ENCODE assay signal across 12 cellular contexts in the genomic region with DNA sequence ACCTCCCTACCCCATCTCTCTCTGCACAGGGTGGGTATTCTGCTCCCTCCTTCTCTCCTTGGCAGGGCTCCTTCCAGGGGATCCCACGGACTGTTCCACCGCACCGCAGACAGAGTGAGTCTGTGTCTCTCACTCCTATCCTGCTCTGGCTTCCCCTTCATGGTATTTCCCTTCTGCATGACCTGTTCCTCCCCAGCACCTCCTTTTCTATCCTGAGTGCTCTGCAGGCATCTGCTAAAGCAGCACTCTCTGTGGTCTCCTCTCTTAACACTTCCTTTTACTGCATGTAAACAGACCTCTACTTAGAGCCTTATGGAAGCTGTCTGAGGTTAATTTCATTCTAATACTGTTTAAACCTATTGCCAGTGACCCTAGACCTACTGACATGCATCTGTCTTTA.
A peak's percentile ranks its signal among the peaks of the same experiment; 100 is the strongest.
DNase-seq lines count a peak whose midpoint lies in the region; ATAC-seq, FAIRE-seq and TF ChIP-seq lines count a peak whose summit lies in the region.
"Had no signal": no experiment of that assay in that cellular context is flagged by ENCODE, and none has a peak within 500 bp of the region (broad histone marks: within the 10 kb centered on the region; RNA-seq: fewer than 3 reads in every experiment).

No MANE protein-coding gene starts in this region.

- no peaks in the 10 kb centered on the region for H3K27me3 ChIP-seq in K562 (ENCODE audit: control insufficient read depth in 2 of 2, insufficient read depth in 2 of 2, low read length in 2 of 2)
- H3K27me3 ChIP-seq in neuronal stem cell (ENCODE audit: control insufficient read depth in 3 of 3, insufficient read depth in 3 of 3, low read depth in 1 of 3, low read length in 3 of 3): no peaks in the 10 kb centered on the region

- in situ Hi-C loops in K562 (cut with MboI): no loop called here

- no peak overlapping the region for H2BK5ac ChIP-seq in neuronal stem cell (ENCODE audit: low read length)

- no peak overlapping the region for H2BK120ac ChIP-seq in neuronal stem cell (ENCODE audit: low read depth, low read length)

- no peaks in the 10 kb centered on the region for H3K79me1 ChIP-seq in neuronal stem cell (ENCODE audit: low read depth, low read length)

- ATAC-seq in HG02981 (IDR thresholded peaks at IDR 0.05; ENCODE audit: unreplicated experiment) (peak; percentile 53), K562 (peak; percentile 34)

- 40% methylated on average over 1 of the region's 3 CpGs for WGBS in K562 (ENCODE audit: insufficient coverage, low coverage, missing lambda C conversion rate)
- no CpG with 5 or more reads among the region's 3 CpGs for WGBS in neuronal stem cell (ENCODE audit: extremely low coverage in 2 of 2, insufficient read length in 2 of 2, insufficient replicate concordance in 1 of 2), 2 donors

- H3K18ac ChIP-seq in neuronal stem cell (ENCODE audit: low read length): no peak overlapping the region

- no peaks in the 10 kb centered on the region for H3K79me2 ChIP-seq in K562 (ENCODE audit: control insufficient read depth, insufficient read depth, low read length)

- H3K4ac ChIP-seq in neuronal stem cell (ENCODE audit: low read length): no peak overlapping the region

- H3K23ac ChIP-seq in neuronal stem cell (ENCODE audit: low read depth, low read length, poor library complexity): no peak overlapping the region

- H3K27ac ChIP-seq in K562 (ENCODE audit: extremely low read depth, low read depth, low read length) (no peak overlapping the region), neuronal stem cell (replicated peaks; ENCODE audit: low read length) (peak overlapping the region; percentile 5)
- H3K27ac ChIP-seq: thoracic aorta had no signal

- CTCF ChIA-PET in K562 (lab: Yijun Ruan, JAX; ENCODE audit: low intra/inter-chr PET ratio): no interaction called here

- TF ChIP-seq RAD21 in K562 (CRISPR knock-in tag; conservative IDR thresholded peaks at IDR 0.05 in 1 of 2, IDR thresholded peaks at IDR 0.05 in 1 of 2): no peak

- TF ChIP-seq CTCF in K562 (IDR thresholded peaks at IDR 0.05 in 2 of 3, conservative IDR thresholded peaks at IDR 0.05 in 1 of 3; ENCODE audit: insufficient read depth in 2 of 3, low read depth in 1 of 3, low read length in 3 of 3): no peak

- no peak overlapping the region for H2BK15ac ChIP-seq in neuronal stem cell (ENCODE audit: low read length)

- intact Hi-C loops in K562 (cut with micrococcal nuclease) (no loop called here), posterior vena cava (cut with DNase I) (no loop called here)

- no peak overlapping the region for H4K8ac ChIP-seq in neuronal stem cell (ENCODE audit: low read depth, low read length)

- no peak overlapping the region for H2AFZ ChIP-seq in K562 (ENCODE audit: low read depth, low read length)
- H2AFZ ChIP-seq in neuronal stem cell (ENCODE audit: low read length): no peak overlapping the region

- no peak for TF ChIP-seq POLR2A in K562 (conservative IDR thresholded peaks at IDR 0.05)

- DNase-seq in NCI-H2107 treated with DMSO at 0.1 percent for 48 hours (lab: John Stamatoyannopoulos, UW; ENCODE audit: unreplicated experiment): peak; percentile 1
- no peak for DNase-seq in NCI-H2107 (lab: John Stamatoyannopoulos, UW)
- no peak for DNase-seq in K562 (ENCODE audit: extremely low read depth in 1 of 4, low spot score in 3 of 4)
- peak; percentile 35 for DNase-seq in neuronal stem cell (ENCODE audit: low spot score)
- no peak for DNase-seq in posterior vena cava (ENCODE audit: low spot score)
- no peak for DNase-seq in effector CD8-positive, alpha-beta T cell (lab: John Stamatoyannopoulos, UW)
- no peak for DNase-seq in NCI-H187 (lab: John Stamatoyannopoulos, UW)
- DNase-seq: activated effector memory CD4-positive, alpha-beta T cell treated with anti-CD3 and anti-CD28 coated beads, Interleukin-2, amount 50 U/mL, for 16 hours; effector memory CD4-positive, alpha-beta T cell; EL had no signal

- no peak overlapping the region for H3K14ac ChIP-seq in neuronal stem cell (ENCODE audit: low read length)

- no peak for TF ChIP-seq EP300 in K562 (IDR thresholded peaks at IDR 0.05; ENCODE audit: low read length)

- POLR2A ChIA-PET in K562 (lab: Yijun Ruan, JAX): interaction anchor here (1.2 kb wide), 1 partner anchor 9 kb away, joined by 5 read pairs; no protein-coding TSS in a partner anchor

- no peak overlapping the region for H2AK5ac ChIP-seq in neuronal stem cell (ENCODE audit: low read depth, low read length)

- H3K9ac ChIP-seq in K562 (ENCODE audit: insufficient read depth in 1 of 2, low read depth in 2 of 2, low read length in 2 of 2): no peak overlapping the region
- H3K9ac ChIP-seq in neuronal stem cell (ENCODE audit: low read depth, low read length, poor library complexity): no peak overlapping the region

- H4K91ac ChIP-seq in neuronal stem cell (ENCODE audit: low read depth, low read length, poor library complexity): no peak overlapping the region

- no peaks in the 10 kb centered on the region for H3K9me1 ChIP-seq in K562 (ENCODE audit: control insufficient read depth, insufficient read depth, low read length)

- peak; percentile 6 for FAIRE-seq in K562 (lab: Jason Lieb, UNC)

- H4K20me1 ChIP-seq in K562 (replicated peaks; ENCODE audit: control insufficient read depth, insufficient read depth, low read length): no peaks in the 10 kb centered on the region

- no TSS peak for BruUV-seq in K562 (replicated peaks; lab: Mats Ljungman, UMichigan)

- H2BK12ac ChIP-seq in neuronal stem cell (ENCODE audit: low read length): no peak overlapping the region

- H3K36me3 ChIP-seq in K562 (ENCODE audit: control insufficient read depth, insufficient read depth, low read length) (no peaks in the 10 kb centered on the region), neuronal stem cell (replicated peaks in 1 of 2; ENCODE audit: control insufficient read depth in 2 of 2, insufficient read depth in 2 of 2, low read length in 2 of 2) (no peaks in the 10 kb centered on the region)
- H3K36me3 ChIP-seq: thoracic aorta had no signal

- H3K9me3 ChIP-seq in K562 (replicated peaks; ENCODE audit: control insufficient read depth, insufficient read depth, low read depth, low read length) (no peaks in the 10 kb centered on the region), neuronal stem cell (replicated peaks in 1 of 2; ENCODE audit: control insufficient read depth in 2 of 2, insufficient read depth in 1 of 2, low read depth in 1 of 2, low read length in 2 of 2) (no peaks in the 10 kb centered on the region)
- H3K9me3 ChIP-seq: thoracic aorta had no signal

- H3K4me2 ChIP-seq in K562 (ENCODE audit: insufficient read depth, low read length) (no peak overlapping the region), neuronal stem cell (ENCODE audit: insufficient read depth, low read length, poor library complexity, severe bottlenecking) (no peak overlapping the region)

- H3K4me3 ChIP-seq in K562: no peak overlapping the region
- no peak overlapping the region for H3K4me3 ChIP-seq in neuronal stem cell (ENCODE audit: low read length in 2 of 2)
- H3K4me3 ChIP-seq: thoracic aorta had no signal

- no peaks in the 10 kb centered on the region for H3K4me1 ChIP-seq in K562 (replicated peaks in 1 of 2; ENCODE audit: control insufficient read depth in 2 of 2, insufficient read depth in 2 of 2, low read length in 2 of 2)
- peaks cover 3 to 4% of the 10 kb centered on the region in 2 donors for H3K4me1 ChIP-seq in neuronal stem cell (ENCODE audit: control insufficient read depth in 2 of 2, insufficient read depth in 1 of 2, low read depth in 1 of 2, low read length in 2 of 2)

TF ChIP-seq in K562, 482 proteins besides CTCF, POLR2A, EP300 and RAD21:
- TF ChIP-seq, protein P1, sequence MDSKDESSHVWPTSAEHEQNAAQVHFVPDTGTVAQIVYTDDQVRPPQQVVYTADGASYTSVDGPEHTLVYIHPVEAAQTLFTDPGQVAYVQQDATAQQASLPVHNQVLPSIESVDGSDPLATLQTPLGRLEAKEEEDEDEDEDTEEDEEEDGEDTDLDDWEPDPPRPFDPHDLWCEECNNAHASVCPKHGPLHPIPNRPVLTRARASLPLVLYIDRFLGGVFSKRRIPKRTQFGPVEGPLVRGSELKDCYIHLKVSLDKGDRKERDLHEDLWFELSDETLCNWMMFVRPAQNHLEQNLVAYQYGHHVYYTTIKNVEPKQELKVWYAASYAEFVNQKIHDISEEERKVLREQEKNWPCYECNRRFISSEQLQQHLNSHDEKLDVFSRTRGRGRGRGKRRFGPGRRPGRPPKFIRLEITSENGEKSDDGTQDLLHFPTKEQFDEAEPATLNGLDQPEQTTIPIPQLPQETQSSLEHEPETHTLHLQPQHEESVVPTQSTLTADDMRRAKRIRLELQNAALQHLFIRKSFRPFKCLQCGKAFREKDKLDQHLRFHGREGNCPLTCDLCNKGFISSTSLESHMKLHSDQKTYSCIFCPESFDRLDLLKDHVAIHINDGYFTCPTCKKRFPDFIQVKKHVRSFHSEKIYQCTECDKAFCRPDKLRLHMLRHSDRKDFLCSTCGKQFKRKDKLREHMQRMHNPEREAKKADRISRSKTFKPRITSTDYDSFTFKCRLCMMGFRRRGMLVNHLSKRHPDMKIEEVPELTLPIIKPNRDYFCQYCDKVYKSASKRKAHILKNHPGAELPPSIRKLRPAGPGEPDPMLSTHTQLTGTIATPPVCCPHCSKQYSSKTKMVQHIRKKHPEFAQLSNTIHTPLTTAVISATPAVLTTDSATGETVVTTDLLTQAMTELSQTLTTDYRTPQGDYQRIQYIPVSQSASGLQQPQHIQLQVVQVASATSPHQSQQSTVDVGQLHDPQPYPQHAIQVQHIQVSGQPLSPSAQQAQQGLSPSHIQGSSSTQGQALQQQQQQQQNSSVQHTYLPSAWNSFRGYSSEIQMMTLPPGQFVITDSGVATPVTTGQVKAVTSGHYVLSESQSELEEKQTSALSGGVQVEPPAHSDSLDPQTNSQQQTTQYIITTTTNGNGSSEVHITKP (IDR thresholded peaks at IDR 0.05; ENCODE audit: partially characterized antibody): peak; percentile 51
- TF ChIP-seq, protein P2, sequence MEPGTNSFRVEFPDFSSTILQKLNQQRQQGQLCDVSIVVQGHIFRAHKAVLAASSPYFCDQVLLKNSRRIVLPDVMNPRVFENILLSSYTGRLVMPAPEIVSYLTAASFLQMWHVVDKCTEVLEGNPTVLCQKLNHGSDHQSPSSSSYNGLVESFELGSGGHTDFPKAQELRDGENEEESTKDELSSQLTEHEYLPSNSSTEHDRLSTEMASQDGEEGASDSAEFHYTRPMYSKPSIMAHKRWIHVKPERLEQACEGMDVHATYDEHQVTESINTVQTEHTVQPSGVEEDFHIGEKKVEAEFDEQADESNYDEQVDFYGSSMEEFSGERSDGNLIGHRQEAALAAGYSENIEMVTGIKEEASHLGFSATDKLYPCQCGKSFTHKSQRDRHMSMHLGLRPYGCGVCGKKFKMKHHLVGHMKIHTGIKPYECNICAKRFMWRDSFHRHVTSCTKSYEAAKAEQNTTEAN (CRISPR knock-in tag; IDR thresholded peaks at IDR 0.05): no peak
- TF ChIP-seq CBFB (CRISPR knock-in tag; IDR thresholded peaks at IDR 0.05) (no peak), EP400 (IDR thresholded peaks at IDR 0.05) (no peak), ZNF445 (CRISPR knock-in tag; IDR thresholded peaks at IDR 0.05; ENCODE audit: low read depth) (no peak), SRSF7 (optimal IDR thresholded peaks at IDR 0.05; ENCODE audit: low read depth, low read length) (no peak), ZKSCAN3 (CRISPR knock-in tag; IDR thresholded peaks at IDR 0.05) (no peak)

Comparison
In these comparisons a context has a peak if more than half of its experiments do, and no peak if none do; other contexts are left out.
1. DNase-seq: peak in NCI-H2107 treated with DMSO at 0.1 percent for 48 hours (single experiment) and neuronal stem cell (single experiment); none in NCI-H2107 (single experiment), K562 (0 of 4), posterior vena cava (single experiment), effector CD8-positive, alpha-beta T cell (single experiment) and NCI-H187 (0 of 2).